ENCODE assay signal across 11 cellular contexts in the genomic region with DNA sequence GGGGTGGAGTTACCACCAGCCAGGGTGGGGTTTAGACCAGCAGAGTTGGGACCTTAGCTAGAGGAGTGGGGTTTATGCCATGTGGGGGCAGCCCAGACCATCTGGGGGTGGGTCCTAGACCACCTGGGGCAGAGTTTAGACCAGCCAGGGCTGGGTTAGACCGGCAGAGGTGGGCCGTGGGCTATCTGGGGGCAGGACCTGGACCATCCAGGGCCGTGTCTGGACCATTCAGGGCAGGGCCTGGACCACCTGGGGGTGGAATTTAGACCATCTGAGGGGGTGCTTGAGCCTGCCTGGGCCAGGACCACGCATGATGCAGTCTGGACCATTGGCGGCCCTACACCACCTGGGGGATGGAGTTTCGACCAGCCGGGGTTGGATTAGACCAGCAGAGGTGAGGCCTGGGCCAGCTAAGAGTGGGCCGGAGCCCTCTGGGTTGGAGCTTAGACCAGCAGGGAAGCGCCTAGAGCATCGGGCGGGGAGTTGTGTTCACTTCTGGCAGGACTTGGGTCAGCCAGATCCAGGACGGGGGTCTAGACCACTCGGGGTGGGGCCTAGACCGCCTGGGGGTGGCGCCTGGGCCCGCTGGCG. TPM values are rescaled to one million over a fixed set of nuclear protein-coding genes. Genes with fewer than 3 reads are reported as not detected.
DNase-seq lines count a peak whose midpoint lies in the region; ATAC-seq and TF ChIP-seq lines count a peak whose summit lies in the region.
"Had no signal": no experiment of that assay in that cellular context is flagged by ENCODE, and none has a peak within 500 bp of the region (broad histone marks: within the 10 kb centered on the region; RNA-seq: fewer than 3 reads in every experiment).

No MANE protein-coding gene starts in this region.

- peaks cover 12% of the 10 kb centered on the region for H3K4me1 Mint-ChIP-seq in progenitor cell of endocrine pancreas (ENCODE audit: low read depth)

- DNase-seq in ELF-1 (ENCODE audit: low read depth, low spot score): peak; percentile 23
- no peak for DNase-seq in RWPE1 (ENCODE audit: low spot score)
- no peak for DNase-seq in fibroblast of pulmonary artery (ENCODE audit: low read depth)
- DNase-seq in progenitor cell of endocrine pancreas (ENCODE audit: low spot score, unreplicated experiment): no peak
- DNase-seq in sciatic nerve (ENCODE audit: low spot score): no peak
- DNase-seq in SHP77 (lab: John Stamatoyannopoulos, UW): no peak
- no peak for DNase-seq in GM13977 (ENCODE audit: low spot score)
- DNase-seq: activated CD4-positive, CD25-positive, alpha-beta regulatory T cell treated with anti-CD3 and anti-CD28 coated beads, Interleukin-2, amount 50 U/mL, for 72 hours; cerebellar nuclear complex; NCI-H69 had no signal

- peaks cover 3% of the 10 kb centered on the region for H3K9me3 Mint-ChIP-seq in progenitor cell of endocrine pancreas (ENCODE audit: low read depth)

- no peak for ATAC-seq in sciatic nerve

- peak overlapping the region; percentile 49 for H3K4me3 Mint-ChIP-seq in progenitor cell of endocrine pancreas (ENCODE audit: low read depth)

- H3K27ac ChIP-seq in RWPE1: peak overlapping the region; percentile 96
- H3K27ac ChIP-seq: SJCRH30 had no signal

- intact Hi-C loops in sciatic nerve (cut with DNase I): no loop called here

- POLR2A ChIA-PET in RWPE1 (lab: Yijun Ruan, JAX; ENCODE audit: low non-redundant PET): no interaction called here

- H3K27ac Mint-ChIP-seq in progenitor cell of endocrine pancreas: no peak overlapping the region

- in situ Hi-C loops in GM13977 (cut with MboI; ENCODE audit: low pct_unique_long_range_greater_than_20kb, low sequenced_read_pairs, unreplicated experiment): no loop called here

- no peaks in the 10 kb centered on the region for H3K36me3 Mint-ChIP-seq in progenitor cell of endocrine pancreas (ENCODE audit: insufficient read depth)

- peak overlapping the region; percentile 65 for H3K4me3 ChIP-seq in fibroblast of pulmonary artery (replicated peaks; ENCODE audit: low read depth, low read length)

- H3K27me3 Mint-ChIP-seq in progenitor cell of endocrine pancreas: peaks cover 42% of the 10 kb centered on the region

- CTCF ChIA-PET in RWPE1 (lab: Yijun Ruan, JAX): interaction anchor here (0.5 kb wide), 1 partner anchor 46 kb away, joined by 4 read pairs; no protein-coding TSS in a partner anchor

- no peak for TF ChIP-seq CTCF in RWPE1 (conservative IDR thresholded peaks at IDR 0.05; ENCODE audit: low read depth)
- no peak for TF ChIP-seq CTCF in fibroblast of pulmonary artery (IDR thresholded peaks at IDR 0.05; ENCODE audit: low read length, missing control alignments)
- no peak for TF ChIP-seq CTCF in progenitor cell of endocrine pancreas (IDR thresholded peaks at IDR 0.05; ENCODE audit: unreplicated experiment)
- TF ChIP-seq CTCF in GM13977 (IDR thresholded peaks at IDR 0.05; ENCODE audit: extremely low read depth, insufficient read depth, missing control alignments): no peak

RNA-seq across cellular contexts. Expression of a gene that starts 9.9 kb away (rescaled TPM):
- total RNA-seq in progenitor cell of endocrine pancreas (7.6 and 8.4 TPM in 2 replicates), sciatic nerve (not detected)

RNA-seq across cellular contexts. Expression of a gene that starts 18.8 kb away (rescaled TPM):
- total RNA-seq in progenitor cell of endocrine pancreas (0.36 and 0.40 TPM in 2 replicates), sciatic nerve (0.22 TPM)
- total RNA-seq: SJCRH30 had no signal
